Comparison of ENCODE assay signal across 1 cellular context in the genomic region with DNA sequence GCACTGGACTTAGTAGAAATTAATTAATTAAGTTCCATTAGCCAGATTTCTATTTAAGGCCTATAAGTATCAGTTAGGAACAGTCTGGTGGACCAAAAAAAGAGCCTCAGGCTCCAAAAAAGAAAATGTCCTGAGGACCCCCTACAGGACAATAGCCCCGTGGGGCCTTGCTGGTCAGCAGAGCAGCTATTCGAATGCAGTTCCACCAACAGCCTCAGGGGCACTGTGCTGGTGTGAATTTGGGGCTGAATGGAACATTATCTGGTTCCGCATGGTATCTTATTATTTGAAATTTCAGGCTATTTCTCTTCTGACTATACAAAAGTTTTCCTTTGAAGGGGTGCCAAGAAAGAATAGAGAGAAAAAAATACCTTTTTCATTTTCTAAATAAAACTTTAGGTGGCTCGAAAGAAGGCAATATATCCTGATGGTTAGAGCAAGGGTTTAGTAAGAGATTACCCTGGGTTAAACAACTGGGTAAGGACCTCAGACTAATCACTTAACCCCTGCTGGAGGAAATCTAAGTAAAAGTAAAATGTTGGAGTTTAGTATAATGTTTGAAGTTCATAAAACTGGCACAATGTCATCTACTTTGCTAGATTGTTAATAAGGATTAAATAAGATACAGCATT.
TF ChIP-seq lines count a peak whose summit lies in the region.

No MANE protein-coding gene starts in this region.

TF ChIP-seq in GM12878, 131 proteins besides CTCF, POLR2A, EP300 and RAD21 (continued from another document):
- TF ChIP-seq, protein P1, sequence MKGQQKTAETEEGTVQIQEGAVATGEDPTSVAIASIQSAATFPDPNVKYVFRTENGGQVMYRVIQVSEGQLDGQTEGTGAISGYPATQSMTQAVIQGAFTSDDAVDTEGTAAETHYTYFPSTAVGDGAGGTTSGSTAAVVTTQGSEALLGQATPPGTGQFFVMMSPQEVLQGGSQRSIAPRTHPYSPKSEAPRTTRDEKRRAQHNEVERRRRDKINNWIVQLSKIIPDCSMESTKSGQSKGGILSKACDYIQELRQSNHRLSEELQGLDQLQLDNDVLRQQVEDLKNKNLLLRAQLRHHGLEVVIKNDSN (IDR thresholded peaks at IDR 0.05; ENCODE audit: borderline replicate concordance, extremely low read length, insufficient read depth, low read depth, low read length): no peak
- TF ChIP-seq NRF1 (conservative IDR thresholded peaks at IDR 0.05; ENCODE audit: low read depth, low read length) (no peak), SMARCA5 (IDR thresholded peaks at IDR 0.05) (no peak), GABPA (IDR thresholded peaks at IDR 0.05; ENCODE audit: low read depth) (no peak), NR2F1 (conservative IDR thresholded peaks at IDR 0.05) (no peak), NR2C2 (IDR thresholded peaks at IDR 0.05; ENCODE audit: borderline replicate concordance, control insufficient read depth, insufficient read length, low read depth) (no peak)
